ENCODE assay signal across 21 cellular contexts in the genomic region with DNA sequence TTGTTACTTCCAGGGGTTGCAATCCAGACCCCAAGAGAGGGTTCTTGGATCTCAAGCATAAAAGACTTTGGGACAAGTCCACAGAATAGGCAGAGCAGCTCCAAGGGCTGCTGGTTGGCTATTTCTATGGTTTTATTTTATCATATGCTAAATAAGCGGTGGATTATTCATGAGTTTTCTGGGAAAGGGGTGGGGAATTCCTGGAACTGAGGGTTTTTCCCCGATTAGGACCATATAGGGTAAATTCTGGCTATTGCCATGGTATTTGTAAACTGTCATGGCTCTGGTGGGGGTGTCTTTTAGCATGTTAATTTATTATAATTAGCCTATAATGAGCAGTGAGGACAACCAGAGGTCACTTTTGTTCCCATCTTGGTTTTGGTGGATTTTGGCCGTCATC.
DNase-seq lines count a peak whose midpoint lies in the region; ATAC-seq, FAIRE-seq and TF ChIP-seq lines count a peak whose summit lies in the region.
"Had no signal": no experiment of that assay in that cellular context is flagged by ENCODE, and none has a peak within 500 bp of the region (broad histone marks: within the 10 kb centered on the region; RNA-seq: fewer than 3 reads in every experiment).

No MANE protein-coding gene starts in this region.

- no peaks in the 10 kb centered on the region for H3K79me2 ChIP-seq in K562 (ENCODE audit: control insufficient read depth, insufficient read depth, low read length)
- no peaks in the 10 kb centered on the region for H3K79me2 ChIP-seq in mesendoderm (ENCODE audit: control insufficient read depth, insufficient read depth, low read length)

- H4K8ac ChIP-seq in mesendoderm (ENCODE audit: low read depth, low read length): peak overlapping the region; percentile 2

- H3K36me3 ChIP-seq in K562 (ENCODE audit: control insufficient read depth, insufficient read depth, low read length): no peaks in the 10 kb centered on the region
- no peaks in the 10 kb centered on the region for H3K36me3 ChIP-seq in mesendoderm (ENCODE audit: control insufficient read depth, insufficient read depth, low read length)
- H3K36me3 ChIP-seq: BLaER1 had no signal

- no peak overlapping the region for H3K4ac ChIP-seq in mesendoderm (ENCODE audit: low read depth, low read length)

- BruUV-seq in K562 (replicated peaks; lab: Mats Ljungman, UMichigan) (no TSS peak), Calu3 (replicated peaks; lab: Mats Ljungman, UMichigan) (no TSS peak)

- TF ChIP-seq RAD21 in K562 (CRISPR knock-in tag; conservative IDR thresholded peaks at IDR 0.05 in 1 of 2, IDR thresholded peaks at IDR 0.05 in 1 of 2): no peak

- H4K20me1 ChIP-seq in K562 (replicated peaks; ENCODE audit: control insufficient read depth, insufficient read depth, low read length): no peaks in the 10 kb centered on the region
- H4K20me1 ChIP-seq: BLaER1 had no signal

- H2BK120ac ChIP-seq in mesendoderm (ENCODE audit: low read depth, low read length): no peak overlapping the region

- H3K23ac ChIP-seq in mesendoderm (ENCODE audit: low read length): no peak overlapping the region

- no peak for TF ChIP-seq EP300 in K562 (IDR thresholded peaks at IDR 0.05; ENCODE audit: low read length)

- no peak for TF ChIP-seq POLR2A in K562 (conservative IDR thresholded peaks at IDR 0.05)

- no peak for ATAC-seq in K562
- ATAC-seq: CD8-positive, alpha-beta T cell; HCT116 had no signal

- no peaks in the 10 kb centered on the region for H3K27me3 ChIP-seq in K562 (ENCODE audit: control insufficient read depth in 2 of 2, insufficient read depth in 2 of 2, low read length in 2 of 2)
- no peaks in the 10 kb centered on the region for H3K27me3 ChIP-seq in mesendoderm (ENCODE audit: insufficient read depth, low read length, poor library complexity)
- H3K27me3 ChIP-seq: BLaER1 had no signal

- TF ChIP-seq CTCF in K562 (IDR thresholded peaks at IDR 0.05 in 2 of 3, conservative IDR thresholded peaks at IDR 0.05 in 1 of 3; ENCODE audit: insufficient read depth in 2 of 3, low read depth in 1 of 3, low read length in 3 of 3) (no peak), Calu3 (IDR thresholded peaks at IDR 0.05; ENCODE audit: unreplicated experiment) (no peak)

- H3K9me3 ChIP-seq in K562 (replicated peaks; ENCODE audit: control insufficient read depth, insufficient read depth, low read depth, low read length): no peaks in the 10 kb centered on the region
- H3K9me3 ChIP-seq: Caco-2 had no signal

- H3K18ac ChIP-seq in mesendoderm (ENCODE audit: low read length): no peak overlapping the region

- no peak overlapping the region for H3K27ac ChIP-seq in K562 (ENCODE audit: extremely low read depth, low read depth, low read length)
- no peak overlapping the region for H3K27ac ChIP-seq in mesendoderm (ENCODE audit: low read depth, low read length)
- H3K27ac ChIP-seq: 22Rv1, BLaER1, C4-2B, GM23248 had no signal

- H3K4me2 ChIP-seq in K562 (ENCODE audit: insufficient read depth, low read length): no peak overlapping the region
- no peak overlapping the region for H3K4me2 ChIP-seq in mesendoderm (ENCODE audit: low read length)
- H3K4me2 ChIP-seq: BLaER1 had no signal

- H3K4me1 ChIP-seq in K562 (replicated peaks in 1 of 2; ENCODE audit: control insufficient read depth in 2 of 2, insufficient read depth in 2 of 2, low read length in 2 of 2): no peaks in the 10 kb centered on the region
- no peaks in the 10 kb centered on the region for H3K4me1 ChIP-seq in mesendoderm (ENCODE audit: control insufficient read depth, low read depth, low read length)
- H3K4me1 ChIP-seq: BLaER1, Caco-2 had no signal

- POLR2A ChIA-PET in K562 (lab: Yijun Ruan, JAX): no interaction called here

- no peak overlapping the region for H4K5ac ChIP-seq in mesendoderm (ENCODE audit: low read length)

- peaks cover 23% of the 10 kb centered on the region for H3K27me3 Mint-ChIP-seq in Calu3 (ENCODE audit: unreplicated experiment)
- H3K27me3 Mint-ChIP-seq: B cell; CD4-positive, CD25-positive, alpha-beta regulatory T cell had no signal

- H2BK5ac ChIP-seq in mesendoderm (ENCODE audit: low read length): no peak overlapping the region

- H3K9ac ChIP-seq in K562 (ENCODE audit: insufficient read depth in 1 of 2, low read depth in 2 of 2, low read length in 2 of 2) (no peak overlapping the region), mesendoderm (ENCODE audit: low read length) (no peak overlapping the region)
- H3K9ac ChIP-seq: BLaER1, GM23248 had no signal

- no peaks in the 10 kb centered on the region for H3K4me1 Mint-ChIP-seq in Calu3 (ENCODE audit: low read depth, unreplicated experiment)
- H3K4me1 Mint-ChIP-seq: B cell; CD4-positive, CD25-positive, alpha-beta regulatory T cell; H9 had no signal

- H3K56ac ChIP-seq in mesendoderm (ENCODE audit: low read length): no peak overlapping the region

- DNase-seq in M059J (ENCODE audit: low read depth) (peak; percentile 27), K562 (ENCODE audit: extremely low read depth in 1 of 4, low spot score in 3 of 4) (no peak), mesendoderm (no peak), NCI-H2227 (lab: John Stamatoyannopoulos, UW; ENCODE audit: unreplicated experiment) (no peak), islet precursor cell (no peak), Calu3 (no peak)
- DNase-seq: Caco-2; CD4-positive, CD25-positive, alpha-beta regulatory T cell; CD8-positive, alpha-beta T cell; DND-41; GM23248; H9 had no signal

- no peak overlapping the region for H3K27ac Mint-ChIP-seq in Calu3 (ENCODE audit: unreplicated experiment)
- H3K27ac Mint-ChIP-seq: B cell; CD4-positive, CD25-positive, alpha-beta regulatory T cell; CD8-positive, alpha-beta T cell; H9 had no signal

- H3K4me3 Mint-ChIP-seq in Calu3 (ENCODE audit: low read depth, unreplicated experiment): no peak overlapping the region
- H3K4me3 Mint-ChIP-seq: B cell; CD4-positive, CD25-positive, alpha-beta regulatory T cell; CD8-positive, alpha-beta T cell; H9 had no signal

- H3K4me3 ChIP-seq in K562 (no peak overlapping the region), mesendoderm (ENCODE audit: low read length) (no peak overlapping the region)
- H3K4me3 ChIP-seq: BLaER1, GM23248 had no signal

- H2AFZ ChIP-seq in K562 (ENCODE audit: low read depth, low read length): no peak overlapping the region
- H2AFZ ChIP-seq: GM23248 had no signal

- intact Hi-C loops in K562 (cut with micrococcal nuclease) (no loop called here), Calu3 (cut with micrococcal nuclease; ENCODE audit: unreplicated experiment) (no loop called here)

- no peaks in the 10 kb centered on the region for H3K79me1 ChIP-seq in mesendoderm (ENCODE audit: low read length)

- in situ Hi-C loops in K562 (cut with MboI): no loop called here

- no peak overlapping the region for H2BK15ac ChIP-seq in mesendoderm (replicated peaks; ENCODE audit: low read depth)

- FAIRE-seq in K562 (lab: Jason Lieb, UNC): no peak
- FAIRE-seq: A204.1, G401.6, GM12892, GM19239 had no signal

- H3K9me1 ChIP-seq in K562 (ENCODE audit: control insufficient read depth, insufficient read depth, low read length): no peaks in the 10 kb centered on the region

- WGBS in K562 (ENCODE audit: insufficient coverage, low coverage, missing lambda C conversion rate): 3% methylated on average over 3 of the region's 3 CpGs
- no CpG with 5 or more reads among the region's 3 CpGs for WGBS in mesendoderm (ENCODE audit: extremely low coverage, insufficient coverage, low lambda C conversion rate)

- no peaks in the 10 kb centered on the region for H3K36me3 Mint-ChIP-seq in Calu3 (ENCODE audit: insufficient read depth, unreplicated experiment)
- H3K36me3 Mint-ChIP-seq: CD4-positive, CD25-positive, alpha-beta regulatory T cell; CD8-positive, alpha-beta T cell had no signal

- CTCF ChIA-PET in K562 (lab: Yijun Ruan, JAX; ENCODE audit: low intra/inter-chr PET ratio): no interaction called here
- CTCF ChIA-PET in Calu3 (lab: Charles Lee): no interaction called here

- H3K9me3 Mint-ChIP-seq in Calu3 (ENCODE audit: low read depth, unreplicated experiment): no peaks in the 10 kb centered on the region
- H3K9me3 Mint-ChIP-seq: CD8-positive, alpha-beta T cell had no signal

- no peak overlapping the region for H2AK5ac ChIP-seq in mesendoderm (ENCODE audit: low read length)

TF ChIP-seq in K562, 482 proteins besides CTCF, POLR2A, EP300 and RAD21 (continues in another document):
- TF ChIP-seq, protein P1, sequence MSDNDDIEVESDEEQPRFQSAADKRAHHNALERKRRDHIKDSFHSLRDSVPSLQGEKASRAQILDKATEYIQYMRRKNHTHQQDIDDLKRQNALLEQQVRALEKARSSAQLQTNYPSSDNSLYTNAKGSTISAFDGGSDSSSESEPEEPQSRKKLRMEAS (CRISPR knock-in tag; IDR thresholded peaks at IDR 0.05): no peak
- TF ChIP-seq SRF (CRISPR knock-in tag; IDR thresholded peaks at IDR 0.05) (peak in 1 of 2 experiments; percentile 64; a peak in 1 of 4 replicates), CBFA2T3 (IDR thresholded peaks at IDR 0.05) (no peak), STAT5A (IDR thresholded peaks at IDR 0.05; ENCODE audit: borderline replicate concordance, low read length) (peak; percentile 47; the same call in 1 of the 2 replicates)
